In genomic region chr2:20650880-20651730, GRCh38 we compare ENCODE assay signal across 1 cellular context.
A peak's percentile ranks its signal among the peaks of the same experiment; 100 is the strongest.
TF ChIP-seq lines count a peak whose summit lies in the region.

TSS of gene HS1BP3 (minus strand) at chr2:20651098. CDS start at chr2:20651063, 35 bp downstream.

TF ChIP-seq in K562, 482 proteins besides CTCF, POLR2A, EP300 and RAD21 (continued from another document and continues in another):
- TF ChIP-seq BCL6 (CRISPR knock-in tag; IDR thresholded peaks at IDR 0.05) (no peak), TGIF2 (CRISPR knock-in tag; IDR thresholded peaks at IDR 0.05) (no peak), SMARCB1 (IDR thresholded peaks at IDR 0.05; ENCODE audit: insufficient read length, low read depth) (no peak), PHF8 (IDR thresholded peaks at IDR 0.05; ENCODE audit: borderline replicate concordance, low read length) (peak; percentile 92; the same call in 1 of the 2 replicates), SREBF1 (IDR thresholded peaks at IDR 0.05; ENCODE audit: borderline replicate concordance, low read depth, low read length) (no peak), SOX6 (IDR thresholded peaks at IDR 0.05) (peak; percentile 59), ARNT (IDR thresholded peaks at IDR 0.05) (no peak), TAL1 (IDR thresholded peaks at IDR 0.05) (no peak), SMARCA5 (IDR thresholded peaks at IDR 0.05) (no peak), HDAC2 (IDR thresholded peaks at IDR 0.05) (0 out of 2 replicates have a peak, but pooled peaks have one; percentile 11), TOE1 (IDR thresholded peaks at IDR 0.05; ENCODE audit: borderline replicate concordance) (peak; percentile 60; the same call in 1 of the 2 replicates), TOE1 (CRISPR knock-in tag; IDR thresholded peaks at IDR 0.05; ENCODE audit: borderline replicate concordance, low read depth) (no peak), E2F1 (CRISPR knock-in tag; IDR thresholded peaks at IDR 0.05) (peak; percentile 50; the same call in 1 of the 2 replicates), SMARCE1 (IDR thresholded peaks at IDR 0.05) (no peak), HOMEZ (CRISPR knock-in tag; IDR thresholded peaks at IDR 0.05) (no peak), STAT5A (IDR thresholded peaks at IDR 0.05; ENCODE audit: borderline replicate concordance, low read length) (no peak), TEAD2 (tag; IDR thresholded peaks at IDR 0.05) (no peak), PREB (CRISPR knock-in tag; IDR thresholded peaks at IDR 0.05) (no peak), FUS (optimal IDR thresholded peaks at IDR 0.05; ENCODE audit: low read depth, low read length) (peak; percentile 88), MAFK (IDR thresholded peaks at IDR 0.05; ENCODE audit: low read length) (no peak), GTF2B (IDR thresholded peaks at IDR 0.05; ENCODE audit: extremely low read depth, insufficient read length) (no peak), HDAC1 (IDR thresholded peaks at IDR 0.05) (no peak), STAT5B (CRISPR knock-in tag; IDR thresholded peaks at IDR 0.05) (no peak), NFATC3 (IDR thresholded peaks at IDR 0.05) (no peak), ZSCAN32 (CRISPR knock-in tag; IDR thresholded peaks at IDR 0.05) (no peak), ARID3A (IDR thresholded peaks at IDR 0.05; ENCODE audit: borderline replicate concordance, low read depth, low read length) (no peak), U2AF2 (optimal IDR thresholded peaks at IDR 0.05; ENCODE audit: low read depth, low read length) (no peak), SIX5 (IDR thresholded peaks at IDR 0.05; ENCODE audit: borderline replicate concordance in 1 of 2, insufficient read depth in 1 of 2, low read depth in 1 of 2, low read length in 2 of 2) (no peak), ZNF384 (IDR thresholded peaks at IDR 0.05; ENCODE audit: low read depth, low read length) (peak; percentile 49; the same call in 1 of the 2 replicates), ZNF316 (IDR thresholded peaks at IDR 0.05) (no peak), TFAM (CRISPR knock-in tag; conservative IDR thresholded peaks at IDR 0.05) (no peak), CSDE1 (IDR thresholded peaks at IDR 0.05) (no peak), CBFA2T3 (IDR thresholded peaks at IDR 0.05) (no peak), HINFP (tag; conservative IDR thresholded peaks at IDR 0.05; ENCODE audit: low read depth) (no peak), ELF1 (tag; IDR thresholded peaks at IDR 0.05) (peak; percentile 92), RAD51 (IDR thresholded peaks at IDR 0.05; ENCODE audit: borderline replicate concordance, low read depth) (no peak), HIVEP1 (CRISPR knock-in tag; IDR thresholded peaks at IDR 0.05) (no peak), NFYB (IDR thresholded peaks at IDR 0.05; ENCODE audit: extremely low read depth, insufficient read length) (no peak), ZNF408 (CRISPR knock-in tag; IDR thresholded peaks at IDR 0.05; ENCODE audit: low read depth) (no peak), RFX1 (IDR thresholded peaks at IDR 0.05) (no peak), MTA1 (IDR thresholded peaks at IDR 0.05; ENCODE audit: borderline replicate concordance) (no peak), ARID2 (IDR thresholded peaks at IDR 0.05) (no peak), ELF4 (CRISPR knock-in tag; IDR thresholded peaks at IDR 0.05) (no peak), ZNF347 (CRISPR knock-in tag; IDR thresholded peaks at IDR 0.05; ENCODE audit: low read depth) (no peak), MCM2 (IDR thresholded peaks at IDR 0.05; ENCODE audit: low read depth) (no peak), ZBTB5 (IDR thresholded peaks at IDR 0.05) (no peak), TAF15 (IDR thresholded peaks at IDR 0.05; ENCODE audit: low read depth, low read length) (no peak), WHSC1 (IDR thresholded peaks at IDR 0.05; ENCODE audit: low read length) (no peak), SUPT5H (IDR thresholded peaks at IDR 0.05) (peak; percentile 75), CREB5 (CRISPR knock-in tag; IDR thresholded peaks at IDR 0.05) (no peak), THRB (CRISPR knock-in tag; conservative IDR thresholded peaks at IDR 0.05) (no peak), ZNF77 (CRISPR knock-in tag; IDR thresholded peaks at IDR 0.05) (no peak), ZNF511 (CRISPR knock-in tag; IDR thresholded peaks at IDR 0.05) (no peak), ETS1 (conservative IDR thresholded peaks at IDR 0.05; ENCODE audit: control insufficient read depth, low read depth, low read length) (peak; percentile 52; the same call in 1 of the 2 replicates)
